In the genomic region with DNA sequence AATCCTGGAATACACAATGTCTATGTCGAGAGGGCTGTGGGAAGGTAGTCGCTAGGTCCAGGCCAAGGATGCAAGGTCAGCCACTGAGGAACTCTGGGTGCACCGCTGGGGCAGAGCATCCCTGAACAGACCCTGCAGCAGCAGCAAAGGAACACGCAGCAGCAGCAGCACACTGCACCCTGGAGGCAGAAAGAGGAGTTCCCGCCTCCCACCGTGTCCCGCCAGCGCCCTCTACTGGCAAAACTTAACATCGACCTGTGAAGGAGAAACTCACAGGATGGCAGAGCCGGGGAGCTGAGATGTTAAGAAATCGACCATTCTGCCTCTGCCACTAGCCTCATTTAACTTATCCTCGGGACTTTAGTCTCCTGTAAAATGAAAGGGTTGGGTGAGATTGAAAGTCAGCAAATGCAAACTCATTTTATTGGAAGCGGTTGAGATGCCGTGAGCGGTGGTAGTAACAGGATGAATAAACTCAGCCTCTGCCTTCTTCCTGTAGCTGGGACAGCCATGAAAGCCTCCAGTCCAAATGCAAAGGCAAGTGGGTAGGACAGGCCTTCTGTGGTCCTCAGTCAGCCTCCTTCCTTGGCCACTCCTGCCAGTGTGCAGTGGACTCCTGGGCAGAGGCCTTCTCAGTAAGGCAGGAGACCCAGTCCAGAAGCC, we compare ENCODE assay signal across 8 cellular contexts. TPM values are rescaled to one million over a fixed set of nuclear protein-coding genes. Genes with fewer than 3 reads are reported as not detected.
DNase-seq lines count a peak whose midpoint lies in the region; ATAC-seq and TF ChIP-seq lines count a peak whose summit lies in the region.

No MANE protein-coding gene starts in this region.

- no peak overlapping the region for H3K4me3 ChIP-seq in Karpas-422 (ENCODE audit: low read length)
- H3K4me3 ChIP-seq in SJSA1: no peak overlapping the region
- H3K4me3 ChIP-seq in brain microvascular endothelial cell (ENCODE audit: low read depth, low read length): no peak overlapping the region
- no peak overlapping the region for H3K4me3 ChIP-seq in left lung
- H3K4me3 ChIP-seq in suprapubic skin: no peak overlapping the region

- peak overlapping the region; percentile 92; the same call in 1 of the 2 replicates for H2AFZ ChIP-seq in Karpas-422 (ENCODE audit: low read length)

- H3K4me2 ChIP-seq in Karpas-422 (ENCODE audit: low read depth, low read length, poor library complexity, severe bottlenecking): peak overlapping the region; percentile 42

- intact Hi-C loops in left lung (cut with DNase I): no loop called here

- peak overlapping the region; percentile 45 for H3K9ac ChIP-seq in Karpas-422 (ENCODE audit: low read length)

- peak; percentile 98 for TF ChIP-seq CTCF in brain microvascular endothelial cell (IDR thresholded peaks at IDR 0.05; ENCODE audit: low read depth, low read length, missing control alignments)
- peak; percentile 42 to 54 for TF ChIP-seq CTCF in left lung (IDR thresholded peaks at IDR 0.05)
- TF ChIP-seq CTCF in suprapubic skin (IDR thresholded peaks at IDR 0.05): peak in 1 of 2 donors; percentile 39

- WGBS in suprapubic skin: 45% methylated on average over 14 of the region's 15 CpGs

- H3K9me3 ChIP-seq in Karpas-422 (ENCODE audit: low read length) (no peaks in the 10 kb centered on the region), SJSA1 (replicated peaks) (no peaks in the 10 kb centered on the region), left lung (no peaks in the 10 kb centered on the region), suprapubic skin (no peaks in the 10 kb centered on the region)

- peak; percentile 89 for ATAC-seq in GM21619 (IDR thresholded peaks at IDR 0.05; ENCODE audit: unreplicated experiment)
- peak; percentile 87 for ATAC-seq in left lung

- TF ChIP-seq EP300 in suprapubic skin (IDR thresholded peaks at IDR 0.05): no peak

- H3K9me2 ChIP-seq in Karpas-422 (replicated peaks; ENCODE audit: insufficient read depth, low read length): no peaks in the 10 kb centered on the region

- H3K36me3 ChIP-seq in Karpas-422 (ENCODE audit: insufficient read depth, low read length) (no peaks in the 10 kb centered on the region), SJSA1 (no peaks in the 10 kb centered on the region), brain microvascular endothelial cell (replicated peaks) (no peaks in the 10 kb centered on the region), left lung (no peaks in the 10 kb centered on the region), suprapubic skin (no peaks in the 10 kb centered on the region)

- in situ Hi-C loops in brain microvascular endothelial cell (cut with HindIII; ENCODE audit: low pct_ligation_motif_present, low sequenced_read_pairs): no loop called here

- no peak for TF ChIP-seq POLR2A in suprapubic skin (IDR thresholded peaks at IDR 0.05)

- H3K79me2 ChIP-seq in Karpas-422 (ENCODE audit: low read length): no peaks in the 10 kb centered on the region

- H3K4me1 ChIP-seq in Karpas-422 (ENCODE audit: low read length): no peaks in the 10 kb centered on the region
- H3K4me1 ChIP-seq in SJSA1 (replicated peaks): no peaks in the 10 kb centered on the region
- H3K4me1 ChIP-seq in left lung: no peaks in the 10 kb centered on the region
- no peaks in the 10 kb centered on the region for H3K4me1 ChIP-seq in suprapubic skin

- H3K27ac ChIP-seq in Karpas-422 (ENCODE audit: low read length) (no peak overlapping the region), SJSA1 (no peak overlapping the region), brain microvascular endothelial cell (no peak overlapping the region), left lung (no peak overlapping the region), suprapubic skin (no peak overlapping the region)

- no peaks in the 10 kb centered on the region for H4K20me1 ChIP-seq in Karpas-422 (ENCODE audit: insufficient read depth, low read depth, low read length)

- H3K27me3 ChIP-seq in Karpas-422 (ENCODE audit: low read length): no peaks in the 10 kb centered on the region
- no peaks in the 10 kb centered on the region; the same call in 1 of the 2 replicates for H3K27me3 ChIP-seq in SJSA1 (replicated peaks)
- H3K27me3 ChIP-seq in brain microvascular endothelial cell (replicated peaks): no peaks in the 10 kb centered on the region
- no peaks in the 10 kb centered on the region for H3K27me3 ChIP-seq in left lung
- no peaks in the 10 kb centered on the region for H3K27me3 ChIP-seq in suprapubic skin

- peak; percentile 27 for DNase-seq in DMS153 (lab: John Stamatoyannopoulos, UW)
- DNase-seq in DMS153 treated with DMSO at 0.1 percent for 48 hours (lab: John Stamatoyannopoulos, UW; ENCODE audit: unreplicated experiment): no peak
- peak; percentile 96 for DNase-seq in Karpas-422
- DNase-seq in SJSA1 (ENCODE audit: low read depth in 1 of 2, low spot score in 2 of 2): peak; percentile 60 to 77
- DNase-seq in brain microvascular endothelial cell: peak; percentile 39
- DNase-seq in left lung: peak; percentile 47 to 57
- DNase-seq in suprapubic skin (ENCODE audit: low spot score in 2 of 2): peak; percentile 66 to 78

RNA-seq across cellular contexts. Expression of a gene that starts 45.6 kb away (rescaled TPM):
- total RNA-seq in Karpas-422 (2014; rRNA removed; shearing (Covaris generic); ENCODE audit: low replicate concordance): not detected in 2 replicates
- total RNA-seq in SJSA1 (2014; rRNA removed; shearing (Covaris generic)): not detected in 2 replicates
- 1 to 10 TPM; 1.3 to 2.7 TPM for total RNA-seq in left lung
- total RNA-seq in suprapubic skin: under 1 TPM in 1 of 4 donors, not detected in 3; 0.34 TPM
